ENCODE assay signal across 1 cellular context in the genomic region with DNA sequence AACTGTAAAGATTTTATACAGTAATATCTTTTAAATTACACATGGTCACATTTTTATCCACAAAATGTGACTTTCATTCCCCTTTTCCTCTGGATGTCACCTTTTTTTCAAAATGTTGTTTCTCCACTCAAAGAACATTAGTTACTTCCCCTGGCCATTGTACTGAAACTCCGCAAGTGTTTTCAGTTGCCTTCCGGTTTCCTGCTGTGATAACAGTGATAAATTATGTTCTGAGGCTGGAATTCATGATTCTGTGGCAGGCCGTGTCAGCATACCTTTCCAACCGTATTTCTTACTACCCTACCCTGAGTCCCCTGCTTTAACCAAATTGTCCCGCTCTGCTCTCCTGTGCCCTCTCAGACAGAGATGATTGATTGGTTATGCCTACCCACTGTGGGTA.
TF ChIP-seq lines count a peak whose summit lies in the region.

No MANE protein-coding gene starts in this region.

TF ChIP-seq in HEK293, 187 proteins besides CTCF, POLR2A, EP300 and RAD21 (continued from another document):
- TF ChIP-seq, protein P1, sequence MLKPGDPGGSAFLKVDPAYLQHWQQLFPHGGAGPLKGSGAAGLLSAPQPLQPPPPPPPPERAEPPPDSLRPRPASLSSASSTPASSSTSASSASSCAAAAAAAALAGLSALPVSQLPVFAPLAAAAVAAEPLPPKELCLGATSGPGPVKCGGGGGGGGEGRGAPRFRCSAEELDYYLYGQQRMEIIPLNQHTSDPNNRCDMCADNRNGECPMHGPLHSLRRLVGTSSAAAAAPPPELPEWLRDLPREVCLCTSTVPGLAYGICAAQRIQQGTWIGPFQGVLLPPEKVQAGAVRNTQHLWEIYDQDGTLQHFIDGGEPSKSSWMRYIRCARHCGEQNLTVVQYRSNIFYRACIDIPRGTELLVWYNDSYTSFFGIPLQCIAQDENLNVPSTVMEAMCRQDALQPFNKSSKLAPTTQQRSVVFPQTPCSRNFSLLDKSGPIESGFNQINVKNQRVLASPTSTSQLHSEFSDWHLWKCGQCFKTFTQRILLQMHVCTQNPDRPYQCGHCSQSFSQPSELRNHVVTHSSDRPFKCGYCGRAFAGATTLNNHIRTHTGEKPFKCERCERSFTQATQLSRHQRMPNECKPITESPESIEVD (tag by site-specific recombination; IDR thresholded peaks at IDR 0.05) = 0 out of 2 replicates have a peak, but pooled peaks have one; percentile 25
- TF ChIP-seq ZBTB17 (tag by site-specific recombination; IDR thresholded peaks at IDR 0.05) = 0 out of 2 replicates have a peak, but pooled peaks have one; percentile 18
